Comparison of ENCODE assay signal across 37 cellular contexts in genomic region chr14:37977481-37977880, GRCh38.
"Had no signal": no experiment of that assay in that cellular context is flagged by ENCODE, and none has a peak within 500 bp of the region (broad histone marks: within the 10 kb centered on the region; RNA-seq: fewer than 3 reads in every experiment).

No MANE protein-coding gene starts in this region.

- FAIRE-seq: TTC549 had no signal

- H3K4me3 Mint-ChIP-seq: activated CD4-positive, alpha-beta memory T cell treated with anti-CD3 and anti-CD28 coated beads for 36 hours; activated CD4-positive, alpha-beta T cell treated with anti-CD3 and anti-CD28 coated beads for 36 hours; activated CD8-positive, alpha-beta memory T cell treated with anti-CD3 and anti-CD28 coated beads, Interleukin-2, amount 10 ng/mL, durations not matched to agents 7 days and 5 days; activated CD8-positive, alpha-beta T cell treated with anti-CD3 and anti-CD28 coated beads for 36 hours; activated naive CD4-positive, alpha-beta T cell treated with anti-CD3 and anti-CD28 coated beads, Interleukin-2, amount 10 ng/mL, durations not matched to agents 7 days and 5 days; activated naive CD4-positive, alpha-beta T cell treated with anti-CD3 and anti-CD28 coated beads, Interleukin-2, amount 50 U/mL, for 24 hours; activated naive CD8-positive, alpha-beta T cell; activated naive CD8-positive, alpha-beta T cell treated with anti-CD3 and anti-CD28 coated beads, Interleukin-2, amount 10 ng/mL, durations not matched to agents 7 days and 5 days; activated naive CD8-positive, alpha-beta T cell treated with anti-CD3 and anti-CD28 coated beads, Interleukin-2, amount 50 U/mL, for 24 hours; activated T-cell treated with anti-CD3 and anti-CD28 coated beads, Interleukin-2, amount 50 U/mL, for 24 hours; central memory CD8-positive, alpha-beta T cell; T-helper 1 cell treated with Interleukin-12 subunit alpha and Interleukin-12 subunit beta and Interleukin-4 antibody, amounts not matched to agents 30 μg/mL and 1 μg/mL, for 36 hours; T-helper 2 cell treated with Interferon-gamma antibody and Interleukin-4, amounts not matched to agents 5 μg/mL and 100 μg/mL, for 36 hours had no signal

- DNase-seq: activated CD4-positive, alpha-beta memory T cell treated with anti-CD3 and anti-CD28 coated beads for 36 hours; activated CD4-positive, alpha-beta T cell treated with anti-CD3 and anti-CD28 coated beads for 1 hour; activated CD4-positive, alpha-beta T cell treated with anti-CD3 and anti-CD28 coated beads for 36 hours; activated CD4-positive, alpha-beta T cell treated with anti-CD3 and anti-CD28 coated beads for 48 hours; activated CD4-positive, alpha-beta T cell treated with anti-CD3 and anti-CD28 coated beads, Interleukin-2, amount 50 U/mL, for 1 hour; activated CD4-positive, alpha-beta T cell treated with anti-CD3 and anti-CD28 coated beads, Interleukin-2, amount 50 U/mL, for 4 hours; activated CD4-positive, CD25-positive, alpha-beta regulatory T cell; activated CD8-positive, alpha-beta memory T cell treated with anti-CD3 and anti-CD28 coated beads for 24 hours; activated CD8-positive, alpha-beta memory T cell treated with anti-CD3 and anti-CD28 coated beads, Interleukin-2, amount 10 ng/mL, durations not matched to agents 7 days and 5 days; activated CD8-positive, alpha-beta memory T cell treated with anti-CD3 and anti-CD28 coated beads, Interleukin-2, amount 50 U/mL, for 48 hours; activated CD8-positive, alpha-beta T cell treated with anti-CD3 and anti-CD28 coated beads for 36 hours; activated effector memory CD4-positive, alpha-beta T cell treated with Interleukin-2 at 50 U/mL for 16 hours; activated gamma-delta T cell; activated naive CD4-positive, alpha-beta T cell treated with anti-CD3 and anti-CD28 coated beads, Interleukin-2, amount 10 ng/mL, durations not matched to agents 7 days and 5 days; activated naive CD4-positive, alpha-beta T cell treated with Interleukin-2 at 50 U/mL for 16 hours; activated naive CD8-positive, alpha-beta T cell treated with anti-CD3 and anti-CD28 coated beads, Interleukin-2, amount 10 ng/mL, durations not matched to agents 7 days and 5 days; activated naive CD8-positive, alpha-beta T cell treated with anti-CD3 and anti-CD28 coated beads, Interleukin-2, amount 50 U/mL, for 24 hours; activated T-cell treated with anti-CD3 and anti-CD28 coated beads, Interleukin-2, amount 50 U/mL, for 24 hours; activated T-cell treated with anti-CD3 and anti-CD28 coated beads, Interleukin-2, amount 50 U/mL, for 48 hours; amygdala; anterior cingulate cortex; brain microvascular endothelial cell; cerebellar nuclear complex; T-helper 1 cell; T-helper 2 cell; T-helper 9 cell had no signal

- ATAC-seq: activated CD4-positive, alpha-beta T cell treated with anti-CD3 and anti-CD28 coated beads for 36 hours; activated CD4-positive, CD25-positive, alpha-beta regulatory T cell treated with anti-CD3 and anti-CD28 coated beads, Interleukin-2, amount 50 U/mL, for 24 hours; activated CD8-positive, alpha-beta memory T cell treated with anti-CD3 and anti-CD28 coated beads, Interleukin-2, amount 10 ng/mL, durations not matched to agents 7 days and 5 days; activated CD8-positive, alpha-beta T cell treated with anti-CD3 and anti-CD28 coated beads for 36 hours; activated naive CD8-positive, alpha-beta T cell treated with anti-CD3 and anti-CD28 coated beads, Interleukin-2, amount 50 U/mL, for 24 hours had no signal

- H3K4me1 ChIP-seq: ascending aorta, breast epithelium had no signal

- H3K27ac ChIP-seq: ascending aorta, brain microvascular endothelial cell, breast epithelium, VCaP had no signal

- H3K36me3 Mint-ChIP-seq: activated CD8-positive, alpha-beta memory T cell treated with anti-CD3 and anti-CD28 coated beads, Interleukin-2, amount 10 ng/mL, durations not matched to agents 7 days and 5 days; activated naive CD4-positive, alpha-beta T cell treated with anti-CD3 and anti-CD28 coated beads, Interleukin-2, amount 10 ng/mL, durations not matched to agents 7 days and 5 days; activated naive CD8-positive, alpha-beta T cell treated with anti-CD3 and anti-CD28 coated beads, Interleukin-2, amount 10 ng/mL, durations not matched to agents 7 days and 5 days had no signal

- H3K4me3 ChIP-seq: ascending aorta, breast epithelium had no signal

- H3K4me1 Mint-ChIP-seq: activated CD4-positive, alpha-beta T cell treated with anti-CD3 and anti-CD28 coated beads for 36 hours; activated CD8-positive, alpha-beta memory T cell treated with anti-CD3 and anti-CD28 coated beads, Interleukin-2, amount 10 ng/mL, durations not matched to agents 7 days and 5 days; activated naive CD4-positive, alpha-beta T cell treated with anti-CD3 and anti-CD28 coated beads, Interleukin-2, amount 10 ng/mL, durations not matched to agents 7 days and 5 days; activated naive CD4-positive, alpha-beta T cell treated with anti-CD3 and anti-CD28 coated beads, Interleukin-2, amount 50 U/mL, for 24 hours; activated naive CD8-positive, alpha-beta T cell treated with anti-CD3 and anti-CD28 coated beads, Interleukin-2, amount 10 ng/mL, durations not matched to agents 7 days and 5 days; activated naive CD8-positive, alpha-beta T cell treated with anti-CD3 and anti-CD28 coated beads, Interleukin-2, amount 50 U/mL, for 24 hours; central memory CD8-positive, alpha-beta T cell had no signal

- H3K36me3 ChIP-seq: ascending aorta, brain microvascular endothelial cell, breast epithelium had no signal

- H3K27ac Mint-ChIP-seq: activated CD4-positive, alpha-beta memory T cell treated with anti-CD3 and anti-CD28 coated beads for 36 hours; activated CD4-positive, alpha-beta T cell treated with anti-CD3 and anti-CD28 coated beads for 36 hours; activated CD8-positive, alpha-beta memory T cell treated with anti-CD3 and anti-CD28 coated beads, Interleukin-2, amount 10 ng/mL, durations not matched to agents 7 days and 5 days; activated CD8-positive, alpha-beta T cell treated with anti-CD3 and anti-CD28 coated beads for 36 hours; activated naive CD4-positive, alpha-beta T cell treated with anti-CD3 and anti-CD28 coated beads, Interleukin-2, amount 10 ng/mL, durations not matched to agents 7 days and 5 days; activated naive CD4-positive, alpha-beta T cell treated with anti-CD3 and anti-CD28 coated beads, Interleukin-2, amount 50 U/mL, for 24 hours; activated naive CD8-positive, alpha-beta T cell; activated naive CD8-positive, alpha-beta T cell treated with anti-CD3 and anti-CD28 coated beads, Interleukin-2, amount 10 ng/mL, durations not matched to agents 7 days and 5 days; activated naive CD8-positive, alpha-beta T cell treated with anti-CD3 and anti-CD28 coated beads, Interleukin-2, amount 50 U/mL, for 24 hours; activated T-cell treated with anti-CD3 and anti-CD28 coated beads, Interleukin-2, amount 50 U/mL, for 24 hours; activated T-helper 2 cell treated with anti-CD3 and anti-CD28 coated beads, Interferon-gamma antibody, Interleukin-2, Interleukin-4, amounts not matched to agents 10 μg/mL and 5 μg/mL and 100 μg/mL, durations not matched to agents 14 hours and 24 hours and 36 hours; T-helper 1 cell treated with Interleukin-12 subunit alpha and Interleukin-12 subunit beta and Interleukin-4 antibody, amounts not matched to agents 30 μg/mL and 1 μg/mL, for 36 hours; T-helper 2 cell treated with Interferon-gamma antibody and Interleukin-4, amounts not matched to agents 5 μg/mL and 100 μg/mL, for 36 hours had no signal

- H3K27me3 Mint-ChIP-seq: activated CD8-positive, alpha-beta memory T cell treated with anti-CD3 and anti-CD28 coated beads, Interleukin-2, amount 10 ng/mL, durations not matched to agents 7 days and 5 days; activated naive CD4-positive, alpha-beta T cell treated with anti-CD3 and anti-CD28 coated beads, Interleukin-2, amount 10 ng/mL, durations not matched to agents 7 days and 5 days; activated T-cell treated with anti-CD3 and anti-CD28 coated beads, Interleukin-2, amount 50 U/mL, for 24 hours had no signal
